1 cellular context compared by ENCODE assay signal in genomic region chr1:93078935-93079654, GRCh38.
TF ChIP-seq lines count a peak whose summit lies in the region.

MTF2 (plus strand) TSS chr1:93079283; CDS start chr1:93079527, 244 bp downstream.

TF ChIP-seq in HepG2, 621 proteins besides CTCF, POLR2A, EP300 and RAD21 (continued from another document and continues in another):
- TF ChIP-seq PRDM10 (CRISPR knock-in tag; IDR thresholded peaks at IDR 0.05; ENCODE audit: low read depth) (peak; percentile 85), HHEX (CRISPR knock-in tag; IDR thresholded peaks at IDR 0.05) (no peak; the same call in 1 of the 2 replicates), TEAD2 (CRISPR knock-in tag; IDR thresholded peaks at IDR 0.05) (peak; percentile 67), ZFP36L2 (CRISPR knock-in tag; IDR thresholded peaks at IDR 0.05) (peak; percentile 95; the same call in 1 of the 2 replicates), CCDC6 (CRISPR knock-in tag; IDR thresholded peaks at IDR 0.05) (peak; percentile 97), ZBTB1 (CRISPR knock-in tag; IDR thresholded peaks at IDR 0.05; ENCODE audit: borderline replicate concordance) (no peak; the same call in 1 of the 2 replicates), RFX5 (IDR thresholded peaks at IDR 0.05; ENCODE audit: low read depth, low read length) (no peak), ZBTB33 (CRISPR knock-in tag; IDR thresholded peaks at IDR 0.05) (peak; percentile 91), BCL6 (CRISPR knock-in tag; IDR thresholded peaks at IDR 0.05) (peak; percentile 81), CREB1 (IDR thresholded peaks at IDR 0.05) (peak; percentile 82), CREB1 (CRISPR knock-in tag; IDR thresholded peaks at IDR 0.05) (peak; percentile 92), THAP11 (CRISPR knock-in tag; IDR thresholded peaks at IDR 0.05) (peak; percentile 93), SRF (IDR thresholded peaks at IDR 0.05; ENCODE audit: low read depth, low read length) (no peak; the same call in 1 of the 2 replicates), U2AF2 (IDR thresholded peaks at IDR 0.05; ENCODE audit: low read depth, low read length) (peak; percentile 92; the same call in 1 of the 2 replicates), KDM6A (CRISPR knock-in tag; IDR thresholded peaks at IDR 0.05; ENCODE audit: low read depth) (no peak), RFX3 (CRISPR knock-in tag; IDR thresholded peaks at IDR 0.05) (peak; percentile 52), ZBTB26 (CRISPR knock-in tag; IDR thresholded peaks at IDR 0.05; ENCODE audit: borderline replicate concordance) (peak; percentile 91), ZNF441 (CRISPR knock-in tag; IDR thresholded peaks at IDR 0.05; ENCODE audit: borderline replicate concordance) (peak; percentile 48; the same call in 1 of the 2 replicates), FOSL1 (CRISPR knock-in tag; IDR thresholded peaks at IDR 0.05; ENCODE audit: borderline replicate concordance) (peak; percentile 43; the same call in 1 of the 2 replicates), ZNF230 (CRISPR knock-in tag; IDR thresholded peaks at IDR 0.05) (peak; percentile 89; the same call in 1 of the 2 replicates), ZNF510 (CRISPR knock-in tag; IDR thresholded peaks at IDR 0.05; ENCODE audit: low read depth) (no peak; the same call in 1 of the 2 replicates), KDM3A (CRISPR knock-in tag; IDR thresholded peaks at IDR 0.05; ENCODE audit: low read depth) (peak; percentile 99), ZNF660 (CRISPR knock-in tag; IDR thresholded peaks at IDR 0.05; ENCODE audit: borderline replicate concordance, low read depth) (peak; percentile 63; the same call in 1 of the 2 replicates), ZNF687 (CRISPR knock-in tag; IDR thresholded peaks at IDR 0.05) (peak; percentile 99), ZNF253 (CRISPR knock-in tag; IDR thresholded peaks at IDR 0.05; ENCODE audit: borderline replicate concordance) (peak; percentile 99), MEIS1 (CRISPR knock-in tag; IDR thresholded peaks at IDR 0.05; ENCODE audit: borderline replicate concordance) (peak; percentile 98; the same call in 1 of the 2 replicates), ZNF790 (CRISPR knock-in tag; IDR thresholded peaks at IDR 0.05; ENCODE audit: borderline replicate concordance) (0 out of 2 replicates have a peak, but pooled peaks have one; percentile 72), ZBTB3 (CRISPR knock-in tag; IDR thresholded peaks at IDR 0.05; ENCODE audit: borderline replicate concordance, low read depth) (0 out of 2 replicates have a peak, but pooled peaks have one; percentile 75), ZNF260 (CRISPR knock-in tag; IDR thresholded peaks at IDR 0.05; ENCODE audit: borderline replicate concordance, low read depth) (0 out of 2 replicates have a peak, but pooled peaks have one; percentile 17)
- TF ChIP-seq, protein P1, sequence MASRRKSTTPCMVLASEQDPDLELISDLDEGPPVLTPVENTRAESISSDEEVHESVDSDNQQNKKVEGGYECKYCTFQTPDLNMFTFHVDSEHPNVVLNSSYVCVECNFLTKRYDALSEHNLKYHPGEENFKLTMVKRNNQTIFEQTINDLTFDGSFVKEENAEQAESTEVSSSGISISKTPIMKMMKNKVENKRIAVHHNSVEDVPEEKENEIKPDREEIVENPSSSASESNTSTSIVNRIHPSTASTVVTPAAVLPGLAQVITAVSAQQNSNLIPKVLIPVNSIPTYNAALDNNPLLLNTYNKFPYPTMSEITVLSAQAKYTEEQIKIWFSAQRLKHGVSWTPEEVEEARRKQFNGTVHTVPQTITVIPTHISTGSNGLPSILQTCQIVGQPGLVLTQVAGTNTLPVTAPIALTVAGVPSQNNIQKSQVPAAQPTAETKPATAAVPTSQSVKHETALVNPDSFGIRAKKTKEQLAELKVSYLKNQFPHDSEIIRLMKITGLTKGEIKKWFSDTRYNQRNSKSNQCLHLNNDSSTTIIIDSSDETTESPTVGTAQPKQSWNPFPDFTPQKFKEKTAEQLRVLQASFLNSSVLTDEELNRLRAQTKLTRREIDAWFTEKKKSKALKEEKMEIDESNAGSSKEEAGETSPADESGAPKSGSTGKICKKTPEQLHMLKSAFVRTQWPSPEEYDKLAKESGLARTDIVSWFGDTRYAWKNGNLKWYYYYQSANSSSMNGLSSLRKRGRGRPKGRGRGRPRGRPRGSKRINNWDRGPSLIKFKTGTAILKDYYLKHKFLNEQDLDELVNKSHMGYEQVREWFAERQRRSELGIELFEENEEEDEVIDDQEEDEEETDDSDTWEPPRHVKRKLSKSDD (CRISPR knock-in tag; IDR thresholded peaks at IDR 0.05; ENCODE audit: low read depth), result peak; percentile 98
- TF ChIP-seq, protein P2, sequence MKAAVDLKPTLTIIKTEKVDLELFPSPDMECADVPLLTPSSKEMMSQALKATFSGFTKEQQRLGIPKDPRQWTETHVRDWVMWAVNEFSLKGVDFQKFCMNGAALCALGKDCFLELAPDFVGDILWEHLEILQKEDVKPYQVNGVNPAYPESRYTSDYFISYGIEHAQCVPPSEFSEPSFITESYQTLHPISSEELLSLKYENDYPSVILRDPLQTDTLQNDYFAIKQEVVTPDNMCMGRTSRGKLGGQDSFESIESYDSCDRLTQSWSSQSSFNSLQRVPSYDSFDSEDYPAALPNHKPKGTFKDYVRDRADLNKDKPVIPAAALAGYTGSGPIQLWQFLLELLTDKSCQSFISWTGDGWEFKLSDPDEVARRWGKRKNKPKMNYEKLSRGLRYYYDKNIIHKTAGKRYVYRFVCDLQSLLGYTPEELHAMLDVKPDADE (CRISPR knock-in tag; IDR thresholded peaks at IDR 0.05), result 0 out of 2 replicates have a peak, but pooled peaks have one; percentile 86
- TF ChIP-seq, protein P3, sequence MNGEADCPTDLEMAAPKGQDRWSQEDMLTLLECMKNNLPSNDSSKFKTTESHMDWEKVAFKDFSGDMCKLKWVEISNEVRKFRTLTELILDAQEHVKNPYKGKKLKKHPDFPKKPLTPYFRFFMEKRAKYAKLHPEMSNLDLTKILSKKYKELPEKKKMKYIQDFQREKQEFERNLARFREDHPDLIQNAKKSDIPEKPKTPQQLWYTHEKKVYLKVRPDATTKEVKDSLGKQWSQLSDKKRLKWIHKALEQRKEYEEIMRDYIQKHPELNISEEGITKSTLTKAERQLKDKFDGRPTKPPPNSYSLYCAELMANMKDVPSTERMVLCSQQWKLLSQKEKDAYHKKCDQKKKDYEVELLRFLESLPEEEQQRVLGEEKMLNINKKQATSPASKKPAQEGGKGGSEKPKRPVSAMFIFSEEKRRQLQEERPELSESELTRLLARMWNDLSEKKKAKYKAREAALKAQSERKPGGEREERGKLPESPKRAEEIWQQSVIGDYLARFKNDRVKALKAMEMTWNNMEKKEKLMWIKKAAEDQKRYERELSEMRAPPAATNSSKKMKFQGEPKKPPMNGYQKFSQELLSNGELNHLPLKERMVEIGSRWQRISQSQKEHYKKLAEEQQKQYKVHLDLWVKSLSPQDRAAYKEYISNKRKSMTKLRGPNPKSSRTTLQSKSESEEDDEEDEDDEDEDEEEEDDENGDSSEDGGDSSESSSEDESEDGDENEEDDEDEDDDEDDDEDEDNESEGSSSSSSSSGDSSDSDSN (CRISPR knock-in tag; IDR thresholded peaks at IDR 0.05), result peak; percentile 97
- TF ChIP-seq, protein P4, sequence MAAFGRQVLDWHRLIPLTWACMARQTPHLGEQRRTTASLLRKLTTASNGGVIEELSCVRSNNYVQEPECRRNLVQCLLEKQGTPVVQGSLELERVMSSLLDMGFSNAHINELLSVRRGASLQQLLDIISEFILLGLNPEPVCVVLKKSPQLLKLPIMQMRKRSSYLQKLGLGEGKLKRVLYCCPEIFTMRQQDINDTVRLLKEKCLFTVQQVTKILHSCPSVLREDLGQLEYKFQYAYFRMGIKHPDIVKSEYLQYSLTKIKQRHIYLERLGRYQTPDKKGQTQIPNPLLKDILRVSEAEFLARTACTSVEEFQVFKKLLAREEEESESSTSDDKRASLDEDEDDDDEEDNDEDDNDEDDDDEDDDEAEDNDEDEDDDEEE (CRISPR knock-in tag; IDR thresholded peaks at IDR 0.05), result peak; percentile 67
- TF ChIP-seq, protein P5, sequence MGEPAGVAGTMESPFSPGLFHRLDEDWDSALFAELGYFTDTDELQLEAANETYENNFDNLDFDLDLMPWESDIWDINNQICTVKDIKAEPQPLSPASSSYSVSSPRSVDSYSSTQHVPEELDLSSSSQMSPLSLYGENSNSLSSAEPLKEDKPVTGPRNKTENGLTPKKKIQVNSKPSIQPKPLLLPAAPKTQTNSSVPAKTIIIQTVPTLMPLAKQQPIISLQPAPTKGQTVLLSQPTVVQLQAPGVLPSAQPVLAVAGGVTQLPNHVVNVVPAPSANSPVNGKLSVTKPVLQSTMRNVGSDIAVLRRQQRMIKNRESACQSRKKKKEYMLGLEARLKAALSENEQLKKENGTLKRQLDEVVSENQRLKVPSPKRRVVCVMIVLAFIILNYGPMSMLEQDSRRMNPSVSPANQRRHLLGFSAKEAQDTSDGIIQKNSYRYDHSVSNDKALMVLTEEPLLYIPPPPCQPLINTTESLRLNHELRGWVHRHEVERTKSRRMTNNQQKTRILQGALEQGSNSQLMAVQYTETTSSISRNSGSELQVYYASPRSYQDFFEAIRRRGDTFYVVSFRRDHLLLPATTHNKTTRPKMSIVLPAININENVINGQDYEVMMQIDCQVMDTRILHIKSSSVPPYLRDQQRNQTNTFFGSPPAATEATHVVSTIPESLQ (CRISPR knock-in tag; conservative IDR thresholded peaks at IDR 0.05), result peak; percentile 92; the same call in 1 of the 2 replicates
